In genomic region chr1:149915429-149916192, GRCh38 we compare ENCODE assay signal across 13 cellular contexts. TPM values are rescaled to one million over a fixed set of nuclear protein-coding genes. Genes with fewer than 3 reads are reported as not detected.
A peak's percentile ranks its signal among the peaks of the same experiment; 100 is the strongest.
DNase-seq lines count a peak whose midpoint lies in the region; ATAC-seq and TF ChIP-seq lines count a peak whose summit lies in the region.
"Had no signal": no experiment of that assay in that cellular context is flagged by ENCODE, and none has a peak within 500 bp of the region (broad histone marks: within the 10 kb centered on the region; RNA-seq: fewer than 3 reads in every experiment).

No MANE protein-coding gene starts in this region.

- H3K27ac ChIP-seq in RWPE1: peak overlapping the region; percentile 8; the same call in 1 of the 2 replicates
- H3K27ac ChIP-seq: 22Rv1 had no signal

- CTCF ChIA-PET in RWPE1 (lab: Yijun Ruan, JAX): interaction anchor here (1.0 kb wide), 1 partner anchor 148 kb away, joined by 3 read pairs; no protein-coding TSS in a partner anchor

- H3K4me1 Mint-ChIP-seq in effector memory CD8-positive, alpha-beta T cell (ENCODE audit: low read depth in 2 of 2): peaks cover 17 to 20% of the 10 kb centered on the region in 2 donors

- H3K4me3 Mint-ChIP-seq in effector memory CD8-positive, alpha-beta T cell: peak overlapping the region; percentile 79 to 83

- no peaks in the 10 kb centered on the region for H3K36me3 Mint-ChIP-seq in effector memory CD8-positive, alpha-beta T cell (ENCODE audit: insufficient read depth)

- DNase-seq in NCI-H2227 (lab: John Stamatoyannopoulos, UW; ENCODE audit: unreplicated experiment): peak; percentile 19
- no peak for DNase-seq in NCI-H2227 treated with DMSO at 0.1 percent for 48 hours (lab: John Stamatoyannopoulos, UW)
- no peak for DNase-seq in RWPE1 (ENCODE audit: low spot score)
- DNase-seq in effector memory CD8-positive, alpha-beta T cell: no peak
- peak; percentile 32 for DNase-seq in renal cortical epithelial cell (ENCODE audit: low read depth)
- no peak for DNase-seq in NCI-H748 treated with DMSO at 0.1 percent for 48 hours (lab: John Stamatoyannopoulos, UW)
- no peak for DNase-seq in posterior vena cava (ENCODE audit: low spot score)
- no peak for DNase-seq in DMS114 treated with DMSO at 0.1 percent for 48 hours (lab: John Stamatoyannopoulos, UW; ENCODE audit: unreplicated experiment)
- DNase-seq: Karpas-422, NCI-H526 treated with DMSO at 0.1 percent for 48 hours, right cardiac atrium had no signal

- H3K27ac Mint-ChIP-seq in effector memory CD8-positive, alpha-beta T cell: peak overlapping the region; percentile 75 to 82

- H3K27me3 Mint-ChIP-seq in effector memory CD8-positive, alpha-beta T cell: peaks cover 0 to 19% of the 10 kb centered on the region in 2 donors

- intact Hi-C loops in posterior vena cava (cut with DNase I): no loop called here

- POLR2A ChIA-PET in RWPE1 (lab: Yijun Ruan, JAX; ENCODE audit: low non-redundant PET): no interaction called here

- H3K9me3 Mint-ChIP-seq in effector memory CD8-positive, alpha-beta T cell: no peaks in the 10 kb centered on the region

- ATAC-seq in effector memory CD8-positive, alpha-beta T cell (replicated peaks): no peak
- ATAC-seq: esophagus mucosa, right cardiac atrium had no signal

- TF ChIP-seq CTCF in RWPE1 (conservative IDR thresholded peaks at IDR 0.05; ENCODE audit: low read depth): no peak

RNA-seq across cellular contexts. Expression of gene SV2A, which starts 2.0 kb away (rescaled TPM):
- total RNA-seq in renal cortical epithelial cell: 1.6 and 1.7 TPM in 2 replicates
- 1 to 10 TPM; 7.5 TPM for total RNA-seq in posterior vena cava

RNA-seq across cellular contexts. Expression of gene SF3B4, which starts 12.0 kb away (rescaled TPM):
- total RNA-seq in renal cortical epithelial cell (10.2 and 20.0 TPM in 2 replicates), posterior vena cava (10 to 100 TPM; 37.2 to 38.0 TPM)

RNA-seq across cellular contexts. Expression of gene BOLA1, which starts 16.2 kb away (rescaled TPM):
- total RNA-seq in renal cortical epithelial cell (9.7 and 11.0 TPM in 2 replicates), posterior vena cava (10 to 100 TPM; 10.7 to 11.4 TPM)

RNA-seq across cellular contexts. Expression of gene MTMR11, which starts 21.1 kb away (rescaled TPM):
- total RNA-seq in renal cortical epithelial cell (5.6 and 7.3 TPM in 2 replicates), posterior vena cava (10 to 100 TPM; 18.4 to 23.7 TPM)

Comparison
In these comparisons a context has a peak if more than half of its experiments do, and no peak if none do; other contexts are left out.
1. DNase-seq: peak in NCI-H2227 (single experiment) and renal cortical epithelial cell (single experiment); none in NCI-H2227 treated with DMSO at 0.1 percent for 48 hours (single experiment), RWPE1 (single experiment), effector memory CD8-positive, alpha-beta T cell (0 of 3), NCI-H748 treated with DMSO at 0.1 percent for 48 hours (single experiment), posterior vena cava (single experiment) and DMS114 treated with DMSO at 0.1 percent for 48 hours (single experiment).